Comparison of ENCODE assay signal across 15 cellular contexts in the genomic region with DNA sequence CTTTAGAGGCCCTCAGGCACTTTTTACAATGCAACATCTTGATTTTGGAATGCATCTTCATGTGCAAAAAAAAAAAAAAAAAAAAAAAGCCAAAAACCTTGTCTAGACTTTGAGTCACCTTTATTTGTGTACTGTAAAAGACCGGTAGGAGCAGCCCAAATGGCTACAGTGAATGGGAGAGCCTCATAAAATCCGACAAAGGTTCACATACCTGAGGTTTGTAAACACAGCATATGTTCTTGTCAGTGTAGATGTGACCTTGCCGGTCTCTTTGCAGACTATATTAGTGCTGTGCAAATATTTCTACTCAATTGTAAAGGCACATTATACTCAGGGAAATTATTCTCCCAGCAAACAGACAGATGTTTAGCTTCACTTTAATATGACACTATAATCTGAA.
DNase-seq lines count a peak whose midpoint lies in the region; ATAC-seq and TF ChIP-seq lines count a peak whose summit lies in the region.
"Had no signal": no experiment of that assay in that cellular context is flagged by ENCODE, and none has a peak within 500 bp of the region (broad histone marks: within the 10 kb centered on the region; RNA-seq: fewer than 3 reads in every experiment).

No MANE protein-coding gene starts in this region.

- intact Hi-C loops in PC-3 (cut with micrococcal nuclease) (no loop called here), left colon (cut with DNase I, micrococcal nuclease) (no loop called here)

- no peak for TF ChIP-seq CTCF in PC-3 (conservative IDR thresholded peaks at IDR 0.05; ENCODE audit: low read depth, low read length)
- no peak for TF ChIP-seq CTCF in tibial nerve (IDR thresholded peaks at IDR 0.05)

- H3K36me3 ChIP-seq in PC-3 (ENCODE audit: low read depth, low read length), result no peaks in the 10 kb centered on the region
- no peaks in the 10 kb centered on the region for H3K36me3 ChIP-seq in tibial nerve
- H3K36me3 ChIP-seq: BE2C had no signal

- no peaks in the 10 kb centered on the region for H3F3A ChIP-seq in PC-3 (ENCODE audit: low read length, unreplicated experiment)

- BruUV-seq in PC-3 (replicated peaks; lab: Mats Ljungman, UMichigan), result no TSS peak

- CTCF ChIA-PET in PC-3 (lab: Charles Lee), result no interaction called here

- POLR2A ChIA-PET in PC-3 (lab: Charles Lee; ENCODE audit: unreplicated experiment), result no interaction called here

- H3K4me2 ChIP-seq in PC-3 (ENCODE audit: low read length), result no peak overlapping the region

- H3K27me3 ChIP-seq in PC-3 (ENCODE audit: low read length), result no peaks in the 10 kb centered on the region
- no peaks in the 10 kb centered on the region for H3K27me3 ChIP-seq in tibial nerve
- H3K27me3 ChIP-seq: BE2C had no signal

- H3K27ac ChIP-seq in PC-3 (ENCODE audit: low read length) (no peak overlapping the region), tibial nerve (no peak overlapping the region)

- no peak for ATAC-seq in PC-3
- ATAC-seq in left colon, result peak; percentile 99
- ATAC-seq in HG03159 (IDR thresholded peaks at IDR 0.05; ENCODE audit: unreplicated experiment), result no peak
- ATAC-seq in HG02840 (IDR thresholded peaks at IDR 0.05; ENCODE audit: low FRiP score, unreplicated experiment), result no peak
- ATAC-seq: Panc1 had no signal

- 72 to 74% methylated on average over 3 of the region's 3 CpGs for WGBS in tibial nerve, 2 donors

- no peaks in the 10 kb centered on the region for H3K9me2 ChIP-seq in PC-3 (replicated peaks; ENCODE audit: low read length)

- no peak for TF ChIP-seq EP300 in tibial nerve (IDR thresholded peaks at IDR 0.05)

- peak; percentile 85 for DNase-seq in DMS153 treated with DMSO at 0.1 percent for 48 hours (lab: John Stamatoyannopoulos, UW; ENCODE audit: unreplicated experiment)
- DNase-seq in NCI-H2029 treated with DMSO at 0.1 percent for 48 hours (lab: John Stamatoyannopoulos, UW), result peak; percentile 40
- DNase-seq in PC-3, result peak; percentile 69
- peak in 1 of 2 donors; percentile 30 for DNase-seq in left colon
- DNase-seq in OCI-M1 (lab: John Stamatoyannopoulos, UW), result no peak
- DNase-seq in tibial nerve (ENCODE audit: low spot score in 2 of 2), result no peak
- DNase-seq: BE2C; CD4-positive, alpha-beta memory T cell; HCEC 1CT; NCI-H524 treated with DMSO at 0.1 percent for 48 hours; SHP77; T-helper 2 cell had no signal

- no peaks in the 10 kb centered on the region for H3K79me2 ChIP-seq in PC-3 (ENCODE audit: low read length)

- H3K4me1 ChIP-seq in PC-3 (ENCODE audit: insufficient read depth, low read length) (peaks cover 12% of the 10 kb centered on the region), tibial nerve (no peaks in the 10 kb centered on the region)

- H3K4me3 ChIP-seq in PC-3 (ENCODE audit: low read length) (no peak overlapping the region), tibial nerve (no peak overlapping the region)

- no peak for TF ChIP-seq POLR2A in tibial nerve (IDR thresholded peaks at IDR 0.05)

- H3K9ac ChIP-seq in PC-3 (ENCODE audit: low read length), result no peak overlapping the region

- no peaks in the 10 kb centered on the region for H4K20me1 ChIP-seq in PC-3 (ENCODE audit: low read length)

- H3K9me3 ChIP-seq in PC-3 (ENCODE audit: low read length), result no peaks in the 10 kb centered on the region; the same call in 1 of the 2 replicates
- no peaks in the 10 kb centered on the region for H3K9me3 ChIP-seq in tibial nerve
- H3K9me3 ChIP-seq: BE2C had no signal

- H2AFZ ChIP-seq in PC-3 (ENCODE audit: low read length), result no peak overlapping the region

Comparison
In these comparisons a context has a peak if more than half of its experiments do, and no peak if none do; other contexts are left out.
1. DNase-seq: peak in DMS153 treated with DMSO at 0.1 percent for 48 hours (single experiment), NCI-H2029 treated with DMSO at 0.1 percent for 48 hours (single experiment) and PC-3 (single experiment); none in OCI-M1 (single experiment) and tibial nerve (0 of 2).